Comparison of ENCODE assay signal across 9 cellular contexts in the genomic region with DNA sequence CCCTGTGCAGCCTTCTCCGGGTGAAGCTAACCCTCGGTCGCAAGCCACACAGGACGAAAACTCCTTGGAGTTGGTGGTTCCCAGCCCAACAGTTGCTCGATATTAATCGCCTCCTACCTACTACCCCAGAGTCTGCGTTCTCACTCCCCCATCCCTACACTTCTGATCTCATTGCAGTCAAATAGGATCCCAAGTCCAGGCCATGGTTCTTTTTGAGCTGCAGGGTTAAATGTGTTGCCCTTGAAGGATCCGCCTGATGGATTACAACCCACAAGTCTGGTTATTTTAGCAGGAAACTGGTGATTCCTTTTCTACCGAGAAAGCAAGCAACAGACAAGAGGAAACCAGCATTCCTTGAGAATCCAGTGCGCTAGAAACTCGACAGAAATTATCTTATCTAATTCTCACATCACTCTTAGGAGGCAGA. TPM values are rescaled to one million over a fixed set of nuclear protein-coding genes. Genes with fewer than 3 reads are reported as not detected.
A peak's percentile ranks its signal among the peaks of the same experiment; 100 is the strongest.
DNase-seq lines count a peak whose midpoint lies in the region; ATAC-seq lines count a peak whose summit lies in the region.
"Had no signal": no experiment of that assay in that cellular context is flagged by ENCODE, and none has a peak within 500 bp of the region (broad histone marks: within the 10 kb centered on the region; RNA-seq: fewer than 3 reads in every experiment).

No MANE protein-coding gene starts in this region.

- peaks cover 58% of the 10 kb centered on the region for H3K4me1 Mint-ChIP-seq in activated naive CD4-positive, alpha-beta T cell treated with anti-CD3 and anti-CD28 coated beads for 36 hours (ENCODE audit: low read depth)

- ATAC-seq in left colon (peak; percentile 12), HG03565 (IDR thresholded peaks at IDR 0.05; ENCODE audit: unreplicated experiment) (no peak)

- H3K27me3 Mint-ChIP-seq in activated naive CD4-positive, alpha-beta T cell treated with anti-CD3 and anti-CD28 coated beads for 36 hours (ENCODE audit: low read depth): no peaks in the 10 kb centered on the region

- peak overlapping the region; percentile 83 for H3K27ac Mint-ChIP-seq in activated naive CD4-positive, alpha-beta T cell treated with anti-CD3 and anti-CD28 coated beads for 36 hours

- H3K9me3 Mint-ChIP-seq in activated naive CD4-positive, alpha-beta T cell treated with anti-CD3 and anti-CD28 coated beads for 36 hours: no peaks in the 10 kb centered on the region

- H3K4me3 Mint-ChIP-seq in activated naive CD4-positive, alpha-beta T cell treated with anti-CD3 and anti-CD28 coated beads for 36 hours: peak overlapping the region; percentile 88

- H3K36me3 Mint-ChIP-seq in activated naive CD4-positive, alpha-beta T cell treated with anti-CD3 and anti-CD28 coated beads for 36 hours (ENCODE audit: low read depth): peaks cover 3% of the 10 kb centered on the region

- CTCF ChIA-PET in activated naive CD4-positive, alpha-beta T cell treated with anti-CD3 and anti-CD28 coated beads for 36 hours (lab: Charles Lee): interaction anchor here (3.1 kb wide), 1 partner anchor 10 kb away, joined by 10 read pairs; no protein-coding TSS in a partner anchor

- DNase-seq in activated naive CD4-positive, alpha-beta T cell treated with anti-CD3 and anti-CD28 coated beads for 36 hours: no peak
- no peak for DNase-seq in activated naive CD4-positive, alpha-beta T cell treated with anti-CD3 and anti-CD28 coated beads, Interleukin-2, amount 50 U/mL, for 16 hours
- DNase-seq in amniotic epithelial cell (ENCODE audit: low read depth) (peak; percentile 57), left colon (no peak), NCI-H2196 (lab: John Stamatoyannopoulos, UW; ENCODE audit: unreplicated experiment) (no peak), glomerular visceral epithelial cell (ENCODE audit: extremely low spot score) (no peak)

- intact Hi-C loops in activated naive CD4-positive, alpha-beta T cell treated with anti-CD3 and anti-CD28 coated beads for 36 hours (cut with micrococcal nuclease): loop anchor here (1.0 to 2.0 kb wide), 4 partner anchors 29 to 409 kb away; a partner anchor contains a TSS
- intact Hi-C loops in left colon (cut with DNase I, micrococcal nuclease): no loop called here

- H3K27ac ChIP-seq in temporal lobe (ENCODE audit: low read depth, low read length): peak overlapping the region; percentile 85

RNA-seq across cellular contexts. Expression of a gene that starts 0.8 kb away (rescaled TPM):
- total RNA-seq in activated naive CD4-positive, alpha-beta T cell treated with anti-CD3 and anti-CD28 coated beads for 36 hours: 10 to 100 TPM; 56.9 to 57.9 TPM
- 10 to 100 TPM; 21.0 to 24.7 TPM for total RNA-seq in left colon
- 43.3 TPM for total RNA-seq in temporal lobe

RNA-seq across cellular contexts. Expression of a gene that starts 40.1 kb away (rescaled TPM):
- total RNA-seq in activated naive CD4-positive, alpha-beta T cell treated with anti-CD3 and anti-CD28 coated beads for 36 hours: not detected
- total RNA-seq in left colon: 10 to 100 TPM in 1 of 2 donors, 1 to 10 TPM in 1; 3.9 to 12.7 TPM
- total RNA-seq in temporal lobe: not detected
- total RNA-seq: frontal cortex had no signal
